In genomic region chr10:124447741-124448466, GRCh38 we compare ENCODE assay signal across 11 cellular contexts. TPM values are rescaled to one million over a fixed set of nuclear protein-coding genes. Genes with fewer than 3 reads are reported as not detected.
DNase-seq lines count a peak whose midpoint lies in the region; ATAC-seq, FAIRE-seq and TF ChIP-seq lines count a peak whose summit lies in the region.
"Had no signal": no experiment of that assay in that cellular context is flagged by ENCODE, and none has a peak within 500 bp of the region (broad histone marks: within the 10 kb centered on the region; RNA-seq: fewer than 3 reads in every experiment).

No MANE protein-coding gene starts in this region.

- in situ Hi-C loops in gastrocnemius medialis (cut with MboI; ENCODE audit: low sequenced_read_pairs in 4 of 4), result no loop called here

- no peaks in the 10 kb centered on the region for H3K9me3 ChIP-seq in NT2/D1 (ENCODE audit: insufficient read depth, low read length)
- H3K9me3 ChIP-seq in iPS DF 6.9 (ENCODE audit: control insufficient read depth, insufficient read depth, low read length), result no peaks in the 10 kb centered on the region
- H3K9me3 ChIP-seq in gastrocnemius medialis, result no peaks in the 10 kb centered on the region
- H3K9me3 ChIP-seq: upper lobe of right lung had no signal

- intact Hi-C loops in gastrocnemius medialis (cut with DNase I; ENCODE audit: low total_unique reads), result no loop called here
- intact Hi-C loops in activated T-helper 2 cell treated with anti-CD3 and anti-CD28 coated beads, Interferon-gamma antibody, Interleukin-2, Interleukin-4, amounts not matched to agents 10 μg/mL and 5 μg/mL and 100 μg/mL, durations not matched to agents 14 hours and 24 hours and 36 hours (cut with micrococcal nuclease), result no loop called here

- peak overlapping the region; percentile 20 for H3K27ac Mint-ChIP-seq in T-helper 1 cell treated with Interleukin-12 subunit alpha and Interleukin-12 subunit beta and Interleukin-4 antibody, amounts not matched to agents 30 μg/mL and 1 μg/mL, for 36 hours
- H3K27ac Mint-ChIP-seq in activated T-helper 2 cell treated with anti-CD3 and anti-CD28 coated beads, Interferon-gamma antibody, Interleukin-2, Interleukin-4, amounts not matched to agents 10 μg/mL and 5 μg/mL and 100 μg/mL, durations not matched to agents 14 hours and 24 hours and 36 hours, result no peak overlapping the region

- ATAC-seq in gastrocnemius medialis, result no peak
- ATAC-seq: upper lobe of right lung had no signal

- H3K4me1 ChIP-seq in NT2/D1 (ENCODE audit: insufficient read depth, insufficient read length) (no peaks in the 10 kb centered on the region), iPS DF 6.9 (ENCODE audit: control insufficient read depth, insufficient read depth, low read length) (peaks cover 8% of the 10 kb centered on the region; the same call in 1 of the 2 replicates), gastrocnemius medialis (peaks cover 3 to 8% of the 10 kb centered on the region in 2 donors)

- peak overlapping the region; percentile 82 for H3K4me3 ChIP-seq in NT2/D1 (ENCODE audit: insufficient read length, low read depth)
- peak overlapping the region; percentile 40; the same call in 1 of the 2 replicates for H3K4me3 ChIP-seq in iPS DF 6.9 (ENCODE audit: low read length)
- H3K4me3 ChIP-seq in gastrocnemius medialis, result peak overlapping the region in 3 of 4 donors; percentile 15 to 39 (median 38)
- H3K4me3 ChIP-seq: upper lobe of right lung had no signal

- peaks cover 76% of the 10 kb centered on the region for H3K27me3 Mint-ChIP-seq in T-helper 1 cell treated with Interleukin-12 subunit alpha and Interleukin-12 subunit beta and Interleukin-4 antibody, amounts not matched to agents 30 μg/mL and 1 μg/mL, for 36 hours (ENCODE audit: low read depth)
- peaks cover 73% of the 10 kb centered on the region for H3K27me3 Mint-ChIP-seq in activated T-helper 2 cell treated with anti-CD3 and anti-CD28 coated beads, Interferon-gamma antibody, Interleukin-2, Interleukin-4, amounts not matched to agents 10 μg/mL and 5 μg/mL and 100 μg/mL, durations not matched to agents 14 hours and 24 hours and 36 hours (ENCODE audit: low read depth)

- H3K36me3 ChIP-seq in NT2/D1 (ENCODE audit: insufficient read depth, insufficient read length, low read length) (peaks cover 9% of the 10 kb centered on the region), iPS DF 6.9 (ENCODE audit: control insufficient read depth, insufficient read depth, low read length) (no peaks in the 10 kb centered on the region), gastrocnemius medialis (no peaks in the 10 kb centered on the region)
- H3K36me3 ChIP-seq: upper lobe of right lung had no signal

- no peak for FAIRE-seq in GM12891 (lab: Jason Lieb, UNC)

- peaks cover 2% of the 10 kb centered on the region for H3K36me3 Mint-ChIP-seq in T-helper 1 cell treated with Interleukin-12 subunit alpha and Interleukin-12 subunit beta and Interleukin-4 antibody, amounts not matched to agents 30 μg/mL and 1 μg/mL, for 36 hours (ENCODE audit: low read depth)
- no peaks in the 10 kb centered on the region for H3K36me3 Mint-ChIP-seq in activated T-helper 2 cell treated with anti-CD3 and anti-CD28 coated beads, Interferon-gamma antibody, Interleukin-2, Interleukin-4, amounts not matched to agents 10 μg/mL and 5 μg/mL and 100 μg/mL, durations not matched to agents 14 hours and 24 hours and 36 hours (ENCODE audit: low read depth)

- TF ChIP-seq CTCF in gastrocnemius medialis (IDR thresholded peaks at IDR 0.05 in 4 of 5, conservative IDR thresholded peaks at IDR 0.05 in 1 of 5), result no peak

- H3K9ac ChIP-seq in NT2/D1 (ENCODE audit: insufficient read length, low read depth), result peak overlapping the region; percentile 42

- no peaks in the 10 kb centered on the region for H3K9me3 Mint-ChIP-seq in T-helper 1 cell treated with Interleukin-12 subunit alpha and Interleukin-12 subunit beta and Interleukin-4 antibody, amounts not matched to agents 30 μg/mL and 1 μg/mL, for 36 hours
- no peaks in the 10 kb centered on the region for H3K9me3 Mint-ChIP-seq in activated T-helper 2 cell treated with anti-CD3 and anti-CD28 coated beads, Interferon-gamma antibody, Interleukin-2, Interleukin-4, amounts not matched to agents 10 μg/mL and 5 μg/mL and 100 μg/mL, durations not matched to agents 14 hours and 24 hours and 36 hours

- H3K27me3 ChIP-seq in NT2/D1 (ENCODE audit: insufficient read depth, insufficient read length) (no peaks in the 10 kb centered on the region), iPS DF 6.9 (ENCODE audit: control insufficient read depth, insufficient read depth, low read length) (peaks cover 19% of the 10 kb centered on the region; the same call in 1 of the 2 replicates), gastrocnemius medialis (peaks cover 74 to 92% (median 84%) of the 10 kb centered on the region in 3 donors)

- H3K27ac ChIP-seq in iPS DF 6.9 (ENCODE audit: low read length) (no peak overlapping the region), gastrocnemius medialis (no peak overlapping the region)
- H3K27ac ChIP-seq: upper lobe of right lung had no signal

- H3K4me3 Mint-ChIP-seq in T-helper 1 cell treated with Interleukin-12 subunit alpha and Interleukin-12 subunit beta and Interleukin-4 antibody, amounts not matched to agents 30 μg/mL and 1 μg/mL, for 36 hours, result peak overlapping the region; percentile 10
- H3K4me3 Mint-ChIP-seq in activated T-helper 2 cell treated with anti-CD3 and anti-CD28 coated beads, Interferon-gamma antibody, Interleukin-2, Interleukin-4, amounts not matched to agents 10 μg/mL and 5 μg/mL and 100 μg/mL, durations not matched to agents 14 hours and 24 hours and 36 hours (ENCODE audit: low read depth), result no peak overlapping the region

- WGBS in iPS DF 6.9 (ENCODE audit: insufficient coverage, insufficient read length), result no CpG with 5 or more reads among the region's 61 CpGs

- TF ChIP-seq POLR2A in gastrocnemius medialis (IDR thresholded peaks at IDR 0.05), result no peak
- no peak for TF ChIP-seq POLR2A in GM12891 (IDR thresholded peaks at IDR 0.05; ENCODE audit: low read depth, low read length)

- peaks cover 7% of the 10 kb centered on the region for H3K4me1 Mint-ChIP-seq in T-helper 1 cell treated with Interleukin-12 subunit alpha and Interleukin-12 subunit beta and Interleukin-4 antibody, amounts not matched to agents 30 μg/mL and 1 μg/mL, for 36 hours (ENCODE audit: low read depth)
- H3K4me1 Mint-ChIP-seq in activated T-helper 2 cell treated with anti-CD3 and anti-CD28 coated beads, Interferon-gamma antibody, Interleukin-2, Interleukin-4, amounts not matched to agents 10 μg/mL and 5 μg/mL and 100 μg/mL, durations not matched to agents 14 hours and 24 hours and 36 hours (ENCODE audit: low read depth), result peaks cover 12% of the 10 kb centered on the region

- DNase-seq in T-helper 1 cell (no peak), NT2/D1 (ENCODE audit: low read depth, low spot score) (no peak), iPS DF 6.9 (ENCODE audit: low read depth, low spot score) (no peak), gastrocnemius medialis (no peak), putamen (ENCODE audit: low spot score) (no peak), GM12891 (ENCODE audit: insufficient read length, low spot score) (no peak)
- no peak for DNase-seq in activated T-helper 2 cell treated with anti-CD3 and anti-CD28 coated beads, Interferon-gamma antibody, Interleukin-2, Interleukin-4, amounts not matched to agents 10 μg/mL and 5 μg/mL and 100 μg/mL, durations not matched to agents 14 hours and 24 hours and 36 hours (ENCODE audit: low spot score)
- DNase-seq: IMR-90, NCI-H526 treated with DMSO at 0.1 percent for 48 hours, upper lobe of right lung had no signal

TF ChIP-seq in GM12891, 5 proteins besides CTCF, POLR2A, EP300 and RAD21:
- TF ChIP-seq TAF1 (IDR thresholded peaks at IDR 0.05; ENCODE audit: low read depth, low read length) (no peak), POLR2AphosphoS5 (IDR thresholded peaks at IDR 0.05; ENCODE audit: low read depth, low read length) (no peak), POU2F2 (IDR thresholded peaks at IDR 0.05; ENCODE audit: low read depth, low read length) (no peak), SPI1 (IDR thresholded peaks at IDR 0.05; ENCODE audit: low read depth, low read length) (no peak), PAX5 (IDR thresholded peaks at IDR 0.05; ENCODE audit: insufficient read depth, low read length, severe bottlenecking) (no peak)

RNA-seq across cellular contexts. Expression of gene NKX1-2, which starts 1.9 kb away (rescaled TPM):
- not detected for total RNA-seq in gastrocnemius medialis
- not detected for polyA plus RNA-seq in GM12891 (2012; ENCODE audit: low read depth, missing spikeins)
- not detected in 2 replicates for total RNA-seq in activated T-helper 2 cell treated with anti-CD3 and anti-CD28 coated beads, Interferon-gamma antibody, Interleukin-2, Interleukin-4, amounts not matched to agents 10 μg/mL and 5 μg/mL and 100 μg/mL, durations not matched to agents 14 hours and 24 hours and 36 hours
- total RNA-seq: IMR-90, upper lobe of right lung had no signal
- polyA plus RNA-seq: IMR-90 had no signal

RNA-seq across cellular contexts. Expression of gene LHPP, which starts 13.7 kb away (rescaled TPM):
- total RNA-seq in gastrocnemius medialis, result 10 to 100 TPM in 3 of 4 donors, 1 to 10 TPM in 1; 4.9 to 16.0 (median 12.2) TPM
- polyA plus RNA-seq in GM12891 (2012; ENCODE audit: low read depth, missing spikeins), result 9.8 TPM
- total RNA-seq in activated T-helper 2 cell treated with anti-CD3 and anti-CD28 coated beads, Interferon-gamma antibody, Interleukin-2, Interleukin-4, amounts not matched to agents 10 μg/mL and 5 μg/mL and 100 μg/mL, durations not matched to agents 14 hours and 24 hours and 36 hours, result 8.1 and 8.4 TPM in 2 replicates

RNA-seq across cellular contexts. Expression of gene OAT, which starts 29.2 kb away (rescaled TPM):
- total RNA-seq in gastrocnemius medialis, result 10 to 100 TPM; 20.1 to 97.2 (median 42.6) TPM
- polyA plus RNA-seq in GM12891 (2012; ENCODE audit: low read depth, missing spikeins), result 5.1 TPM
- total RNA-seq in activated T-helper 2 cell treated with anti-CD3 and anti-CD28 coated beads, Interferon-gamma antibody, Interleukin-2, Interleukin-4, amounts not matched to agents 10 μg/mL and 5 μg/mL and 100 μg/mL, durations not matched to agents 14 hours and 24 hours and 36 hours, result 42.6 and 45.8 TPM in 2 replicates
